Comparison of ENCODE assay signal across 8 cellular contexts in the genomic region with DNA sequence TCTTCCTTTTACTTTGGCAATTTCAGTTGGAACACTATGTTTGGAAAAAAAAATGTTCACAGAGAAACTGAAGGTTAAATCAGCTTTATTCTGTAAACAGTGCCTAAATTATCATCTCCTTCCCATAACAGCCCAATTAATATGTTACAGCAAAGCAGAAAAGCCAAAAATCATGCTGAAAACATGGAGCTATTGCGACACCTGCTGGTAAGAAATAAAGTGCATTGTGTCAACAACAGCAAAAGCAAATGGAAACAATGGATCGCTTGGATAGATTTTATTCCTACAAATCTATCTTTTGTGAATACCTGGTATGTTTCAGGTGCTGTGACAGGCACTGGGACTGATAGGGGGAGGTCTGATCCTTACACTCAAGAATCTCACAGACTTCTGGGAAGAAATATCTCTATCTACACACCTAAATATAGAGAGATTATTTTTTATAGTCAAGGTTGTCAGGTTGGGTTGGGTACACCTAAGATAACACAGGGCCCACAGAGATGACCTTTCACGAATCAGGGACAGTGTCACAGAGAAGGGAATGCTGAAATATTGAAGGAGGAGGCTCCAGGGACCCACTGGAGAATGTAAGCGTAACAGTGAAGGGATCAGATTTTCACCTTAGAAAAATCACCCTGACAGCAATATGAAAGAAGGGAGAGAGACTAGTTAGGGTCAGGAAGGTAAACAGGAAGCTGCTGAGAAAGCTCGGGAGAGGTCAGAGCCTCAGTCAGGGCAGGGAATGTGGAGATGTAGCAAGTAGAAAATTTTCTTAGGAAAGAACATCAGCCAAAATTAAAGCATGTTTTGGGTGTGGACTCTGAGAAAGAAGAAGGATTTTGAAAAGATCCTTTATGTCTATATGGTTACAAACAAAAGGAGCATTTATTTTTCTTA. TPM values are rescaled to one million over a fixed set of nuclear protein-coding genes. Genes with fewer than 3 reads are reported as not detected.
DNase-seq lines count a peak whose midpoint lies in the region; ATAC-seq and TF ChIP-seq lines count a peak whose summit lies in the region.

No MANE protein-coding gene starts in this region.

- TF ChIP-seq CTCF in MM.1S (IDR thresholded peaks at IDR 0.05; ENCODE audit: low read length) (peak; percentile 88), breast epithelium (IDR thresholded peaks at IDR 0.05) (peak in 2 of 3 donors; percentile 66 to 86)

- peak overlapping the region in 1 of 2 donors; percentile 66 for H3K27ac Mint-ChIP-seq in stimulated activated naive CD8-positive, alpha-beta T cell treated with anti-CD3 and anti-CD28 coated beads, Interleukin-15, amount 100 ng/mL, for 72 hours

- no peak overlapping the region for H3K4me3 ChIP-seq in MM.1S (ENCODE audit: low read length)
- no peak overlapping the region for H3K4me3 ChIP-seq in SJCRH30
- no peak overlapping the region for H3K4me3 ChIP-seq in breast epithelium

- no peak overlapping the region for H3K4me3 Mint-ChIP-seq in stimulated activated naive CD8-positive, alpha-beta T cell treated with anti-CD3 and anti-CD28 coated beads, Interleukin-15, amount 100 ng/mL, for 72 hours

- peak; percentile 77 for ATAC-seq in GM21528 (IDR thresholded peaks at IDR 0.05; ENCODE audit: low FRiP score, unreplicated experiment)
- ATAC-seq in left lobe of liver, result peak; percentile 92
- no peak for ATAC-seq in stimulated activated naive CD8-positive, alpha-beta T cell treated with anti-CD3 and anti-CD28 coated beads, Interleukin-15, amount 100 ng/mL, for 72 hours

- no peak for TF ChIP-seq POLR2A in breast epithelium (IDR thresholded peaks at IDR 0.05)

- no peaks in the 10 kb centered on the region for H3F3A ChIP-seq in MM.1S (ENCODE audit: insufficient read depth, low read length)

- no peaks in the 10 kb centered on the region for H3K9me3 ChIP-seq in MM.1S (replicated peaks; ENCODE audit: insufficient read depth, low read length)
- H3K9me3 ChIP-seq in SJCRH30 (replicated peaks), result no peaks in the 10 kb centered on the region
- no peaks in the 10 kb centered on the region for H3K9me3 ChIP-seq in breast epithelium

- no peaks in the 10 kb centered on the region for H3K4me1 Mint-ChIP-seq in stimulated activated naive CD8-positive, alpha-beta T cell treated with anti-CD3 and anti-CD28 coated beads, Interleukin-15, amount 100 ng/mL, for 72 hours

- no peaks in the 10 kb centered on the region for H3K27me3 ChIP-seq in MM.1S (replicated peaks; ENCODE audit: insufficient read depth, low read length)
- H3K27me3 ChIP-seq in SJCRH30, result no peaks in the 10 kb centered on the region
- no peaks in the 10 kb centered on the region for H3K27me3 ChIP-seq in breast epithelium

- H3K27me3 Mint-ChIP-seq in stimulated activated naive CD8-positive, alpha-beta T cell treated with anti-CD3 and anti-CD28 coated beads, Interleukin-15, amount 100 ng/mL, for 72 hours, result peaks cover 22% of the 10 kb centered on the region

- no peaks in the 10 kb centered on the region for H3K79me2 ChIP-seq in MM.1S (ENCODE audit: low read length)

- no peaks in the 10 kb centered on the region for H3K9me2 ChIP-seq in MM.1S (replicated peaks; ENCODE audit: insufficient read depth, low read length)

- H3K27ac ChIP-seq in MM.1S (ENCODE audit: low read length) (no peak overlapping the region), SJCRH30 (no peak overlapping the region), breast epithelium (no peak overlapping the region)

- peak overlapping the region; percentile 1; the same call in 1 of the 2 replicates for H2AFZ ChIP-seq in MM.1S (ENCODE audit: low read length)

- H4K20me1 ChIP-seq in MM.1S (ENCODE audit: insufficient read depth, low read length), result no peaks in the 10 kb centered on the region

- H3K9ac ChIP-seq in MM.1S (ENCODE audit: low read length), result no peak overlapping the region

- DNase-seq in NOMO-1 (lab: John Stamatoyannopoulos, UW; ENCODE audit: unreplicated experiment in 2 of 2) (peak; percentile 9 to 44), NOMO-1 treated with dmso at 0.1 percent for 144 hours (lab: John Stamatoyannopoulos, UW; ENCODE audit: unreplicated experiment) (no peak), MM.1S (peak; percentile 63), SJCRH30 (peak; percentile 32 to 79), breast epithelium (ENCODE audit: low spot score in 2 of 2) (no peak), left lobe of liver (ENCODE audit: low spot score) (peak; percentile 47)
- peak; percentile 22 to 42 for DNase-seq in stimulated activated naive CD8-positive, alpha-beta T cell treated with anti-CD3 and anti-CD28 coated beads, Interleukin-15, amount 100 ng/mL, for 72 hours

- H3K36me3 ChIP-seq in MM.1S (replicated peaks; ENCODE audit: insufficient read depth, low read length) (no peaks in the 10 kb centered on the region), SJCRH30 (no peaks in the 10 kb centered on the region), breast epithelium (no peaks in the 10 kb centered on the region)

- no peaks in the 10 kb centered on the region for H3K4me1 ChIP-seq in MM.1S (ENCODE audit: low read length)
- no peaks in the 10 kb centered on the region for H3K4me1 ChIP-seq in SJCRH30
- H3K4me1 ChIP-seq in breast epithelium, result no peaks in the 10 kb centered on the region

- intact Hi-C loops in breast epithelium (cut with DNase I; ENCODE audit: low total_unique reads), result no loop called here

- H3K4me2 ChIP-seq in MM.1S (ENCODE audit: low read depth, low read length), result no peak overlapping the region

- no peaks in the 10 kb centered on the region for H3K9me3 Mint-ChIP-seq in stimulated activated naive CD8-positive, alpha-beta T cell treated with anti-CD3 and anti-CD28 coated beads, Interleukin-15, amount 100 ng/mL, for 72 hours

RNA-seq across cellular contexts. Expression of gene ERICH3, which starts 16.5 kb away (rescaled TPM):
- not detected in 2 replicates for total RNA-seq in SJCRH30 (2014; rRNA removed; shearing (Covaris generic))
- total RNA-seq in breast epithelium (1 to 10 TPM in 1 of 3 donors, under 1 TPM in 2; under 0.01 to 2.0 (median 0.29) TPM), left lobe of liver (0.15 TPM)

RNA-seq across cellular contexts. Expression of gene CRYZ, which starts 42.8 kb away (rescaled TPM):
- 36.1 and 39.0 TPM in 2 replicates for total RNA-seq in SJCRH30 (2014; rRNA removed; shearing (Covaris generic))
- total RNA-seq in breast epithelium (10 to 100 TPM; 17.8 to 40.1 (median 38.0) TPM), left lobe of liver (154 TPM)

RNA-seq across cellular contexts. Expression of gene TYW3, which starts 42.9 kb away (rescaled TPM):
- 24.9 and 28.9 TPM in 2 replicates for total RNA-seq in SJCRH30 (2014; rRNA removed; shearing (Covaris generic))
- total RNA-seq in breast epithelium (10 to 100 TPM; 15.5 to 17.9 (median 16.1) TPM), left lobe of liver (6.6 TPM)

Comparison
In these comparisons a context has a peak if more than half of its experiments do, and no peak if none do; other contexts are left out.
1. DNase-seq: peak in NOMO-1 (2 of 2), MM.1S (single experiment), SJCRH30 (2 of 2), left lobe of liver (single experiment) and stimulated activated naive CD8-positive, alpha-beta T cell treated with anti-CD3 and anti-CD28 coated beads, Interleukin-15, amount 100 ng/mL, for 72 hours (2 of 2); none in NOMO-1 treated with dmso at 0.1 percent for 144 hours (single experiment) and breast epithelium (0 of 2).